ENCODE assay signal across 10 cellular contexts in the genomic region with DNA sequence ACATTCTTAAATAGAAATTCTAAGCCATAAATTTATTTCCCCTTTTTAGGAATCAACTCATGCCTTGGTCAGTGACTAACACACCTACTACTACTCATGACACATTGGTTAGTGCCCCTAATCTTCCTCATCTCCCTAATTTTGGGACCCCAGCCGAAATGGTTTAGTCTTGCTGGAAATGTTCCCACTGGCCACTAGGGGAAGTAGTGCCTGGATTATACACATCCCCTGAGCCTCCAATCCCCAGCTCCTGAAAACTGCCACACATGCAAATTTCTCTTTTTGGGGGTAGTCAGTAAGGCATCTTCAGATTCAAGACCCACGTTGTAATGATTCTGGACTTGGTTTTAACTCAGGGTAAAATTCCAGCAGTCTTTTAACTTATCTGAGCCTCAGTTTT.
DNase-seq lines count a peak whose midpoint lies in the region; FAIRE-seq and TF ChIP-seq lines count a peak whose summit lies in the region.
"Had no signal": no experiment of that assay in that cellular context is flagged by ENCODE, and none has a peak within 500 bp of the region (broad histone marks: within the 10 kb centered on the region; RNA-seq: fewer than 3 reads in every experiment).

No MANE protein-coding gene starts in this region.

- POLR2A ChIA-PET in A673 (lab: Charles Lee; ENCODE audit: low non-redundant PET) (no interaction called here), RWPE1 (lab: Yijun Ruan, JAX; ENCODE audit: low non-redundant PET) (no interaction called here)

- H3K4me3 ChIP-seq in A673 (ENCODE audit: low read depth, low read length, poor library complexity, severe bottlenecking) (no peak overlapping the region), GM12875 (ENCODE audit: low read depth, low read length) (no peak overlapping the region)

- no peaks in the 10 kb centered on the region for H3K36me3 ChIP-seq in A673 (ENCODE audit: insufficient read depth, low read length, poor library complexity, severe bottlenecking)

- H3K36me3 Mint-ChIP-seq in activated T-cell treated with anti-CD3 and anti-CD28 coated beads, Interleukin-2, amount 50 U/mL, for 24 hours (ENCODE audit: low read depth): no peaks in the 10 kb centered on the region

- H3K4me1 Mint-ChIP-seq in activated T-cell treated with anti-CD3 and anti-CD28 coated beads, Interleukin-2, amount 50 U/mL, for 24 hours (ENCODE audit: low read depth): peaks cover 16% of the 10 kb centered on the region

- intact Hi-C loops in A673 (cut with micrococcal nuclease; ENCODE audit: unreplicated experiment): no loop called here

- no peaks in the 10 kb centered on the region for H3K4me1 ChIP-seq in A673 (ENCODE audit: insufficient read depth, low read length, poor library complexity, severe bottlenecking)

- no peak for FAIRE-seq in GM19239 (lab: Jason Lieb, UNC)
- FAIRE-seq: TTC549 had no signal

- H3K9me3 Mint-ChIP-seq in activated T-cell treated with anti-CD3 and anti-CD28 coated beads, Interleukin-2, amount 50 U/mL, for 24 hours: no peaks in the 10 kb centered on the region

- H3K4me3 Mint-ChIP-seq in activated T-cell treated with anti-CD3 and anti-CD28 coated beads, Interleukin-2, amount 50 U/mL, for 24 hours: no peak overlapping the region

- BruUV-seq in A673 (replicated peaks; lab: Mats Ljungman, UMichigan): no TSS peak

- CTCF ChIA-PET in A673 (lab: Charles Lee): interaction anchor here (1.5 kb wide), 1 partner anchor 95 kb away, joined by 6 read pairs; no protein-coding TSS in a partner anchor
- CTCF ChIA-PET in RWPE1 (lab: Yijun Ruan, JAX): interaction anchor here (0.7 to 1.0 kb wide), 3 partner anchors 10 to 613 kb away, joined by 3 to 7 read pairs (median 3); no protein-coding TSS in a partner anchor

- DNase-seq in A673 (ENCODE audit: low spot score) (peak; percentile 48), RWPE1 (ENCODE audit: low spot score) (peak; percentile 43), germinal center (ENCODE audit: low spot score) (peak; percentile 14), NOMO-1 (lab: John Stamatoyannopoulos, UW; ENCODE audit: unreplicated experiment in 2 of 2) (no peak), GM19239 (ENCODE audit: insufficient read length, low spot score) (no peak)
- DNase-seq in stimulated activated CD4-positive, alpha-beta T cell treated with anti-CD3 and anti-CD28 coated beads, Interleukin-2, amount 100 ng/mL, for 48 hours: no peak
- DNase-seq in activated T-cell treated with anti-CD3 and anti-CD28 coated beads, Interleukin-2, amount 50 U/mL, for 24 hours: no peak
- DNase-seq: NCI-H1092 had no signal

- peaks cover 68% of the 10 kb centered on the region for H3K27me3 Mint-ChIP-seq in activated T-cell treated with anti-CD3 and anti-CD28 coated beads, Interleukin-2, amount 50 U/mL, for 24 hours

- no peaks in the 10 kb centered on the region for H3K27me3 ChIP-seq in A673 (replicated peaks; ENCODE audit: insufficient read depth, low read depth, low read length, poor library complexity)

- H3K27ac Mint-ChIP-seq in activated T-cell treated with anti-CD3 and anti-CD28 coated beads, Interleukin-2, amount 50 U/mL, for 24 hours: no peak overlapping the region

- TF ChIP-seq CTCF in A673 (conservative IDR thresholded peaks at IDR 0.05; ENCODE audit: low read depth, low read length): peak; percentile 69
- TF ChIP-seq CTCF in GM12875 (IDR thresholded peaks at IDR 0.05; ENCODE audit: borderline replicate concordance, insufficient read depth, low read depth, low read length): peak; percentile 57
- TF ChIP-seq CTCF in RWPE1 (conservative IDR thresholded peaks at IDR 0.05; ENCODE audit: low read depth): peak; percentile 55

- H3K9me3 ChIP-seq in A673 (ENCODE audit: low read depth, low read length, poor library complexity, severe bottlenecking): peaks cover 10% of the 10 kb centered on the region

- H3K27ac ChIP-seq in A673 (ENCODE audit: low read depth, low read length, poor library complexity, severe bottlenecking): no peak overlapping the region
- H3K27ac ChIP-seq in RWPE1: no peak overlapping the region

Comparison
In these comparisons a context has a peak if more than half of its experiments do, and no peak if none do; other contexts are left out.
1. DNase-seq: peak in A673 (single experiment), RWPE1 (single experiment) and germinal center (single experiment); none in stimulated activated CD4-positive, alpha-beta T cell treated with anti-CD3 and anti-CD28 coated beads, Interleukin-2, amount 100 ng/mL, for 48 hours (0 of 2), NOMO-1 (0 of 2), activated T-cell treated with anti-CD3 and anti-CD28 coated beads, Interleukin-2, amount 50 U/mL, for 24 hours (single experiment) and GM19239 (single experiment).
2. Peak in every context shown above with its lines, with median percentiles within 50 percentile points of each other: CTCF ChIP-seq.